Comparison of ENCODE assay signal across 1 cellular context in the genomic region with DNA sequence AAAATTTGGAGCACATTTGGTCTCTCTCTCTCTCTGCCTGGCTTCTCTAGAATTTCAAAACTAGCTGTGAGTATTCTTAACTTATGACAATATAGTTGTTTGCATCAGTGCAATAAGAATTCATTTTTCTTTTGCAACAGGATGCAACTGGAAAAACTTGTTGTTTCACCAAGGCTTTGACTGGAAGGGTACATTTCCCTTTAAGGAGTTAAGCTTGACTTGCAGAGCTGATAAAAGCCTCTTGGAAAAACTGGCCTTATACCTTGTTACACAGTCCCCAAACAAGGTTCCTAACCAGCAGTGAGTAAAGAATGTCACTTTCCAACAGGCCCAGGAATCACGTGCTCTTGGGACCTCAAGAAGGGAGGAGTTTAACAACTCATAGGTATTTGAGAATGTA.
TF ChIP-seq lines count a peak whose summit lies in the region.

No MANE protein-coding gene starts in this region.

TF ChIP-seq in liver, 16 proteins besides CTCF, POLR2A, EP300 and RAD21 (continued from another document):
- TF ChIP-seq, protein P1, sequence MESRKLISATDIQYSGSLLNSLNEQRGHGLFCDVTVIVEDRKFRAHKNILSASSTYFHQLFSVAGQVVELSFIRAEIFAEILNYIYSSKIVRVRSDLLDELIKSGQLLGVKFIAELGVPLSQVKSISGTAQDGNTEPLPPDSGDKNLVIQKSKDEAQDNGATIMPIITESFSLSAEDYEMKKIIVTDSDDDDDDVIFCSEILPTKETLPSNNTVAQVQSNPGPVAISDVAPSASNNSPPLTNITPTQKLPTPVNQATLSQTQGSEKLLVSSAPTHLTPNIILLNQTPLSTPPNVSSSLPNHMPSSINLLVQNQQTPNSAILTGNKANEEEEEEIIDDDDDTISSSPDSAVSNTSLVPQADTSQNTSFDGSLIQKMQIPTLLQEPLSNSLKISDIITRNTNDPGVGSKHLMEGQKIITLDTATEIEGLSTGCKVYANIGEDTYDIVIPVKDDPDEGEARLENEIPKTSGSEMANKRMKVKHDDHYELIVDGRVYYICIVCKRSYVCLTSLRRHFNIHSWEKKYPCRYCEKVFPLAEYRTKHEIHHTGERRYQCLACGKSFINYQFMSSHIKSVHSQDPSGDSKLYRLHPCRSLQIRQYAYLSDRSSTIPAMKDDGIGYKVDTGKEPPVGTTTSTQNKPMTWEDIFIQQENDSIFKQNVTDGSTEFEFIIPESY (IDR thresholded peaks at IDR 0.05), result no peak
- no peak for TF ChIP-seq FOXA2 (IDR thresholded peaks at IDR 0.05)
